In the genomic region with DNA sequence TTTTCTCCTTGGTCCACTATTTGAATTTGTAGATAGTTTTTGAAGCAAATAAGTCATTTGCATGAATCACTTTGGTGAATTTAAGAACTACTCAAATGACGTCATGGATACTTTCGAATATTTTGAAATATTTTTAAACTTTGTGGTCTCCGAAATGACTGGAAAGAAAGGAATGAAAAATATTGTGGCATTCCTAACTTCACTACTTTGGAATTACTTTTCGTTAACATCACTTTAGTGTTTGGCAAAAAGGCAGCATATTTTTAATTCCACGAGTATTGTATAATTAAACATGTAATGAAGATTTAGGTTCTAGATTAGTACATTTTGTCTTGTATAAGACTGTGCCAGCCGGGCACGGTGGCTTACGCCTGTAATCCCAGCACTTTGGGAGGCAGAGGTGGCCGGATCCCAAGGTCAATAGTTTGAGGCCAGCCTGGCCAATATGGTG, we compare ENCODE assay signal across 20 cellular contexts. TPM values are rescaled to one million over a fixed set of nuclear protein-coding genes. Genes with fewer than 3 reads are reported as not detected.
DNase-seq lines count a peak whose midpoint lies in the region; ATAC-seq, FAIRE-seq and TF ChIP-seq lines count a peak whose summit lies in the region.
"Had no signal": no experiment of that assay in that cellular context is flagged by ENCODE, and none has a peak within 500 bp of the region (broad histone marks: within the 10 kb centered on the region; RNA-seq: fewer than 3 reads in every experiment).

No MANE protein-coding gene starts in this region.

- ATAC-seq in HG03521 (IDR thresholded peaks at IDR 0.05; ENCODE audit: unreplicated experiment) = no peak
- no peak for ATAC-seq in activated T-cell treated with anti-CD3 and anti-CD28 coated beads, Interleukin-2, amount 50 U/mL, for 72 hours (replicated peaks in 1 of 2)
- ATAC-seq: psoas muscle had no signal

- CTCF ChIA-PET in A673 (lab: Charles Lee) = no interaction called here

- H3K36me3 Mint-ChIP-seq in activated T-cell treated with anti-CD3 and anti-CD28 coated beads, Interleukin-2, amount 50 U/mL, for 72 hours (ENCODE audit: insufficient read depth in 2 of 2) = no peaks in the 10 kb centered on the region

- H3K4me3 Mint-ChIP-seq in activated T-cell treated with anti-CD3 and anti-CD28 coated beads, Interleukin-2, amount 50 U/mL, for 72 hours = no peak overlapping the region
- H3K4me3 Mint-ChIP-seq: activated CD4-positive, alpha-beta memory T cell treated with anti-CD3 and anti-CD28 coated beads, Interleukin-2, amount 10 ng/mL, durations not matched to agents 7 days and 5 days had no signal

- no TSS peak for BruUV-seq in A673 (replicated peaks; lab: Mats Ljungman, UMichigan)

- peak; percentile 72 for DNase-seq in AG20443 (ENCODE audit: low spot score)
- DNase-seq in RKO (ENCODE audit: low spot score) = peak; percentile 33
- peak; percentile 97 for DNase-seq in dedifferentiated amniotic fluid mesenchymal stem cell (ENCODE audit: extremely low spot score)
- peak; percentile 75 for DNase-seq in non-pigmented ciliary epithelial cell (ENCODE audit: low read depth)
- no peak for DNase-seq in frontal cortex (ENCODE audit: low spot score in 2 of 2)
- no peak for DNase-seq in A673 (ENCODE audit: low spot score)
- DNase-seq in activated T-cell treated with anti-CD3 and anti-CD28 coated beads, Interleukin-2, amount 50 U/mL, for 72 hours = no peak
- DNase-seq: activated CD4-positive, alpha-beta memory T cell treated with anti-CD3 and anti-CD28 coated beads, Interleukin-2, amount 10 ng/mL, durations not matched to agents 7 days and 5 days; activated gamma-delta T cell treated with Interleukin-2 at 50 U/mL for 16 hours; C1 segment of cervical spinal cord; cerebellar nuclear complex; erythroblast; NCI-H1105 treated with DMSO at 0.1 percent for 48 hours; NCI-H524 treated with DMSO at 0.1 percent for 48 hours; stimulated activated CD4-positive, alpha-beta T cell treated with anti-CD3 and anti-CD28 coated beads, Interleukin-1b, Interleukin-23, amount 100 ng/mL, for 48 hours had no signal

- FAIRE-seq in frontal cortex (lab: Jason Lieb, UNC) = no peak
- FAIRE-seq: G401.6 had no signal

- intact Hi-C loops in A673 (cut with micrococcal nuclease; ENCODE audit: unreplicated experiment) = no loop called here

- H3K27ac Mint-ChIP-seq in activated T-cell treated with anti-CD3 and anti-CD28 coated beads, Interleukin-2, amount 50 U/mL, for 72 hours = no peak overlapping the region
- H3K27ac Mint-ChIP-seq: activated CD4-positive, alpha-beta memory T cell treated with anti-CD3 and anti-CD28 coated beads, Interleukin-2, amount 10 ng/mL, durations not matched to agents 7 days and 5 days had no signal

- no peaks in the 10 kb centered on the region for H3K9me3 Mint-ChIP-seq in activated T-cell treated with anti-CD3 and anti-CD28 coated beads, Interleukin-2, amount 50 U/mL, for 72 hours
- H3K9me3 Mint-ChIP-seq: activated CD4-positive, alpha-beta memory T cell treated with anti-CD3 and anti-CD28 coated beads, Interleukin-2, amount 10 ng/mL, durations not matched to agents 7 days and 5 days had no signal

- H3K4me1 Mint-ChIP-seq in activated T-cell treated with anti-CD3 and anti-CD28 coated beads, Interleukin-2, amount 50 U/mL, for 72 hours (ENCODE audit: low read depth) = peaks cover 4% of the 10 kb centered on the region

- no peaks in the 10 kb centered on the region for H3K27me3 ChIP-seq in A673 (replicated peaks; ENCODE audit: insufficient read depth, low read depth, low read length, poor library complexity)
- H3K27me3 ChIP-seq: Peyer's patch, vagina had no signal

- H3K4me3 ChIP-seq in A673 (ENCODE audit: low read depth, low read length, poor library complexity, severe bottlenecking) = no peak overlapping the region
- H3K4me3 ChIP-seq: Peyer's patch, psoas muscle, vagina had no signal

- H3K27ac ChIP-seq in A673 (ENCODE audit: low read depth, low read length, poor library complexity, severe bottlenecking) = no peak overlapping the region
- H3K27ac ChIP-seq: Peyer's patch, psoas muscle, vagina had no signal

- H3K4me1 ChIP-seq in A673 (ENCODE audit: insufficient read depth, low read length, poor library complexity, severe bottlenecking) = no peaks in the 10 kb centered on the region
- H3K4me1 ChIP-seq: Peyer's patch had no signal

- POLR2A ChIA-PET in A673 (lab: Charles Lee; ENCODE audit: low non-redundant PET) = no interaction called here

- TF ChIP-seq CTCF in A673 (conservative IDR thresholded peaks at IDR 0.05; ENCODE audit: low read depth, low read length) = no peak

- H3K27me3 Mint-ChIP-seq in activated T-cell treated with anti-CD3 and anti-CD28 coated beads, Interleukin-2, amount 50 U/mL, for 72 hours (ENCODE audit: low read depth) = peaks cover 23% of the 10 kb centered on the region

- no peaks in the 10 kb centered on the region for H3K36me3 ChIP-seq in A673 (ENCODE audit: insufficient read depth, low read length, poor library complexity, severe bottlenecking)
- H3K36me3 ChIP-seq: Peyer's patch, vagina had no signal

- H3K9me3 ChIP-seq in A673 (ENCODE audit: low read depth, low read length, poor library complexity, severe bottlenecking) = no peaks in the 10 kb centered on the region
- H3K9me3 ChIP-seq: Peyer's patch, psoas muscle, vagina had no signal

RNA-seq across cellular contexts. Expression of gene ZRANB1, which starts 35.3 kb away (rescaled TPM):
- total RNA-seq in frontal cortex (84.8 TPM), A673 (2021) (22.1 and 22.6 TPM in 2 replicates)
- total RNA-seq in activated T-cell treated with anti-CD3 and anti-CD28 coated beads, Interleukin-2, amount 50 U/mL, for 72 hours = 10 to 100 TPM; 15.0 to 16.0 TPM

Comparison
In these comparisons a context has a peak if more than half of its experiments do, and no peak if none do; other contexts are left out.
1. DNase-seq: peak in AG20443 (single experiment), RKO (single experiment), dedifferentiated amniotic fluid mesenchymal stem cell (single experiment) and non-pigmented ciliary epithelial cell (single experiment); none in frontal cortex (0 of 2), A673 (single experiment) and activated T-cell treated with anti-CD3 and anti-CD28 coated beads, Interleukin-2, amount 50 U/mL, for 72 hours (0 of 2).